Comparison of ENCODE assay signal across 17 cellular contexts in the genomic region with DNA sequence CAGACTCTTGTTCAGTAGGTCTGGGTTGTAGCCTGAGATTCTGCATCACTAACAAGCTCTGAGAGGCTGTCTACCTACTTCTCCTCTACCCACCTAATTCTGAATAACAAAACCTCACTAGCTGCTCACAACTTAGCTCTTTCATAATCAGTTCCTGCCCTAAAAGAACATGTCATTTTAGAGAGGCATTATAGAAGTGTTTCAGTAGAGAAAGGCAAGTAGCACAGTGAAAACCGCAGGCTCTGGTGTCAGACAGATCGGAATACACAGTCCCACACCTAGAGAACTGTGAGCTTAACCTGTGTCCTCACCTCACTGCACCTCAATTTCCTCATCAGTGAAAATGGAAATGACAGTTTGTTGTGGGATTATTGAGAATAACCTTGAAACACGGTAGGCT.
"Had no signal": no experiment of that assay in that cellular context is flagged by ENCODE, and none has a peak within 500 bp of the region (broad histone marks: within the 10 kb centered on the region; RNA-seq: fewer than 3 reads in every experiment).

No MANE protein-coding gene starts in this region.

- H3K4me1 ChIP-seq: body of pancreas, pancreas, psoas muscle, tibial artery had no signal

- ATAC-seq: body of pancreas, pancreas, psoas muscle, right cardiac atrium had no signal

- H3K27ac ChIP-seq: body of pancreas, pancreas, psoas muscle, tibial artery, WERI-Rb-1 had no signal

- DNase-seq: activated gamma-delta T cell treated with Interleukin-2 at 50 U/mL for 16 hours; activated T-cell treated with anti-CD3 and anti-CD28 coated beads, Interleukin-2, amount 50 U/mL, for 1 hour; anterior cingulate cortex; body of pancreas; effector CD4-positive, alpha-beta T cell; foreskin melanocyte; glutamatergic neuron; hippocampal formation; nephron progenitor cell; pancreas; psoas muscle; right cardiac atrium; stimulated activated CD4-positive, alpha-beta T cell treated with anti-CD3 and anti-CD28 coated beads, Interleukin-4, amount 100 ng/mL, for 4 hours; substantia nigra; tibial artery; WERI-Rb-1 had no signal

- H3K4me3 ChIP-seq: body of pancreas, pancreas, psoas muscle, tibial artery had no signal

- H3K9me3 ChIP-seq: body of pancreas, pancreas, psoas muscle, tibial artery had no signal

- H3K27me3 ChIP-seq: body of pancreas, pancreas, tibial artery had no signal

- FAIRE-seq: pancreas, TTC549 had no signal

- H3K36me3 ChIP-seq: pancreas, tibial artery, WERI-Rb-1 had no signal
